Comparison of ENCODE assay signal across 8 cellular contexts in the genomic region with DNA sequence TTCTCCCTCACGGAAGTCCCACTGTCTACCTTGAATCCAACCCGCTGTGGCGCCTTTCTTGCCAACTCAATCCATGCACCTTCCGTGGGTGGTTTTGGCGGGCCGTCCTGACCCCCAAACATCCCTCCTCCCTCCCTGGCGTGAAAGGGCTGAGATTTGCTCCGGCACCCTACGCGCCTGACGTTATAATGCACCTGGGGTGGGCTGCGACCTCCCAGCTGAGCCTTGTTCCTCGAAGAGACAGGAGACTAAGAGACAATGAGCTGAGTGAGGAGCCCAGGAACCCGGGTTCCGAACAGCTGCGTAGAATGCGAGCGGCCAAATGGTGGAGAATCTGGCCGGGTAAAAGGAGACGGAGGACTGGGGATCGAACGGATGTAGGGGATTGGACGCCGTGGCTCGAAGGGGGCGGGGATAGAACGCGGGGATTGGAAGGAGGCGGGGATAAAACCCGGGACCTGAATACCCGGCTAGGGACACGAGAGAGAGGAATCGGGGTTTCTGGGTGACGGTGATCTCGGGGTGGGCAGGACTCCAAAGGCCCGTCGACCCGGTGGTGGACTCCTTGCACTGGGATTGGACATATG. TPM values are rescaled to one million over a fixed set of nuclear protein-coding genes. Genes with fewer than 3 reads are reported as not detected.
A peak's percentile ranks its signal among the peaks of the same experiment; 100 is the strongest.
DNase-seq lines count a peak whose midpoint lies in the region; ATAC-seq and TF ChIP-seq lines count a peak whose summit lies in the region.

A gene (plus strand): TSS at position 461 of the 587 bp plus-strand sequence. CDS start 1,137 bp downstream, outside the sequence.

- no peak within 1 kb of the TSS for H3K9ac ChIP-seq in KMS-11

- no peak for TF ChIP-seq CTCF in KMS-11 (conservative IDR thresholded peaks at IDR 0.05; ENCODE audit: low read depth, low read length)
- TF ChIP-seq CTCF in sigmoid colon (IDR thresholded peaks at IDR 0.05): no peak

- H3K4me1 ChIP-seq in KMS-11 (ENCODE audit: low read depth, poor library complexity, severe bottlenecking) (no peaks in the 10 kb centered on the region), sigmoid colon (peaks cover 0 to 31% (median 26%) of the 10 kb centered on the region in 4 donors)

- peak within 1 kb of the TSS; percentile 80 for H3K4me3 Mint-ChIP-seq in central memory CD8-positive, alpha-beta T cell

- TF ChIP-seq EP300 in sigmoid colon (IDR thresholded peaks at IDR 0.05): no peak

- H3K27me3 ChIP-seq in KMS-11 (ENCODE audit: insufficient read depth, low read depth): no peaks in the 10 kb centered on the region
- H3K27me3 ChIP-seq in sigmoid colon: peaks cover 4 to 35% (median 31%) of the 10 kb centered on the region in 3 donors

- H3K27ac Mint-ChIP-seq in central memory CD8-positive, alpha-beta T cell (ENCODE audit: low read depth): peak within 1 kb of the TSS; percentile 90

- no peaks in the 10 kb centered on the region for H4K20me1 ChIP-seq in KMS-11 (ENCODE audit: insufficient read depth)

- H3K4me3 ChIP-seq in KMS-11 (IDR thresholded peaks at IDR 0.05; ENCODE audit: insufficient read depth, low read depth, low read length) (no peak within 1 kb of the TSS), sigmoid colon (peak within 1 kb of the TSS; percentile 32 to 46 (median 39))

- H3K4me2 ChIP-seq in KMS-11: peak within 1 kb of the TSS; percentile 43

- no peak for TF ChIP-seq POLR2A in sigmoid colon (IDR thresholded peaks at IDR 0.05)

- H3K36me3 ChIP-seq in KMS-11 (ENCODE audit: insufficient read depth): no peaks in the 10 kb centered on the region
- peaks cover 0 to 24% (median 21%) of the 10 kb centered on the region in 4 donors for H3K36me3 ChIP-seq in sigmoid colon

- no peaks in the 10 kb centered on the region for H3K9me3 ChIP-seq in sigmoid colon

- H3K27ac ChIP-seq in KMS-11: no peak within 1 kb of the TSS
- H3K27ac ChIP-seq in sigmoid colon: peak within 1 kb of the TSS; percentile 58 to 70 (median 60)

- intact Hi-C loops in sigmoid colon (cut with DNase I): loop anchor here (2.0 kb wide), 1 partner anchor 76 kb away; a partner anchor contains a TSS

- DNase-seq in AG20443 (ENCODE audit: low spot score) (peak; percentile 94), T-helper 2 cell (peak in 3 of 5 experiments; percentile 39 to 62 (median 58)), iPS-NIHi11 (ENCODE audit: low spot score) (peak; percentile 93), sigmoid colon (peak; percentile 93), NAMALWA (ENCODE audit: low spot score) (no peak)
- no peak for DNase-seq in central memory CD8-positive, alpha-beta T cell (ENCODE audit: low spot score in 2 of 2)

- H3K79me2 ChIP-seq in KMS-11 (ENCODE audit: insufficient read depth, low read depth): no peaks in the 10 kb centered on the region

- peaks cover 34% of the 10 kb centered on the region for H3K27me3 Mint-ChIP-seq in central memory CD8-positive, alpha-beta T cell

- no peak for ATAC-seq in central memory CD8-positive, alpha-beta T cell (replicated peaks; ENCODE audit: extremely low read depth, poor library complexity, severe bottlenecking)
- ATAC-seq in GM21619 (IDR thresholded peaks at IDR 0.05; ENCODE audit: unreplicated experiment): no peak

- H3K36me3 Mint-ChIP-seq in central memory CD8-positive, alpha-beta T cell (ENCODE audit: insufficient read depth): peaks cover 12% of the 10 kb centered on the region

- 2 to 4% methylated on average over 38 of the region's 38 CpGs for WGBS in sigmoid colon, 2 donors

- no peaks in the 10 kb centered on the region for H3K9me3 Mint-ChIP-seq in central memory CD8-positive, alpha-beta T cell

- peak within 1 kb of the TSS; percentile 42 for H2AFZ ChIP-seq in KMS-11 (ENCODE audit: low read depth)

- H3K4me1 Mint-ChIP-seq in central memory CD8-positive, alpha-beta T cell: peaks cover 25% of the 10 kb centered on the region

RNA-seq across cellular contexts. Expression of the gene that starts here (rescaled TPM):
- 10 to 100 TPM in 1 of 4 donors, 1 to 10 TPM in 3; 3.6 to 28.5 (median 4.3) TPM for total RNA-seq in sigmoid colon
- polyA plus RNA-seq in sigmoid colon: 1 to 10 TPM in 2 of 3 donors, under 1 TPM in 1; 0.69 to 4.2 (median 2.4) TPM

Comparison
In these comparisons a context has a peak if more than half of its experiments do, and no peak if none do; other contexts are left out.
1. DNase-seq: peak in AG20443 (single experiment), T-helper 2 cell (3 of 5), iPS-NIHi11 (single experiment) and sigmoid colon (single experiment); none in central memory CD8-positive, alpha-beta T cell (0 of 2) and NAMALWA (single experiment).